In genomic region chr15:39095218-39095879, GRCh38 we compare ENCODE assay signal across 17 cellular contexts.
A peak's percentile ranks its signal among the peaks of the same experiment; 100 is the strongest.
DNase-seq lines count a peak whose midpoint lies in the region; FAIRE-seq and TF ChIP-seq lines count a peak whose summit lies in the region.
"Had no signal": no experiment of that assay in that cellular context is flagged by ENCODE, and none has a peak within 500 bp of the region (broad histone marks: within the 10 kb centered on the region; RNA-seq: fewer than 3 reads in every experiment).

No MANE protein-coding gene starts in this region.

- no peak overlapping the region for H3K27ac ChIP-seq in keratinocyte (ENCODE audit: control insufficient read depth, insufficient read depth, low read length)
- H3K27ac ChIP-seq: Peyer's patch had no signal

- H3K9me3 ChIP-seq in keratinocyte (ENCODE audit: control insufficient read depth, low read depth, low read length) = no peaks in the 10 kb centered on the region
- H3K9me3 ChIP-seq: BE2C, Peyer's patch had no signal

- no peaks in the 10 kb centered on the region for H3K36me3 ChIP-seq in keratinocyte (ENCODE audit: control insufficient read depth in 2 of 2, extremely low read depth in 1 of 2, insufficient read depth in 2 of 2, low read length in 2 of 2)
- H3K36me3 ChIP-seq: BE2C, Peyer's patch had no signal

- H3K4me1 ChIP-seq in keratinocyte (ENCODE audit: control insufficient read depth, extremely low read depth, insufficient read depth, low read length) = peaks cover 9% of the 10 kb centered on the region
- H3K4me1 ChIP-seq: BE2C, Peyer's patch had no signal

- peak overlapping the region; percentile 8 for H3K4me2 ChIP-seq in keratinocyte (ENCODE audit: control insufficient read depth, extremely low read depth, insufficient read depth, low read depth, low read length)

- no peaks in the 10 kb centered on the region for H3K27me3 ChIP-seq in keratinocyte (ENCODE audit: control insufficient read depth, extremely low read depth, insufficient read depth, low read length)
- H3K27me3 ChIP-seq: BE2C, Peyer's patch had no signal

- DNase-seq in NCI-H1048 (lab: John Stamatoyannopoulos, UW) = peak; percentile 12
- DNase-seq in keratinocyte (ENCODE audit: low read depth, low spot score) = no peak
- DNase-seq in retina = peak; percentile 40
- no peak for DNase-seq in endothelial cell (ENCODE audit: low spot score)
- no peak for DNase-seq in activated naive CD4-positive, alpha-beta T cell treated with Interleukin-2 at 50 U/mL for 16 hours
- DNase-seq in GM20000 (ENCODE audit: low spot score) = no peak
- DNase-seq: activated CD4-positive, alpha-beta memory T cell treated with anti-CD3 and anti-CD28 coated beads for 36 hours; activated naive CD8-positive, alpha-beta T cell treated with anti-CD3 and anti-CD28 coated beads, Interleukin-2, amount 10 ng/mL, durations not matched to agents 7 days and 5 days; activated T-cell treated with anti-CD3 and anti-CD28 coated beads, Interleukin-2, amount 50 U/mL, for 72 hours; BE2C; central memory CD4-positive, alpha-beta T cell; effector memory CD4-positive, alpha-beta T cell; foreskin melanocyte; NCI-H2029 treated with DMSO at 0.1 percent for 48 hours; NCI-H82; Peyer's patch had no signal

- H3K36me3 Mint-ChIP-seq in brain (no peaks in the 10 kb centered on the region), endothelial cell (ENCODE audit: low read depth, unreplicated experiment) (no peaks in the 10 kb centered on the region)
- H3K36me3 Mint-ChIP-seq: activated CD4-positive, alpha-beta memory T cell treated with anti-CD3 and anti-CD28 coated beads for 36 hours; activated naive CD8-positive, alpha-beta T cell treated with anti-CD3 and anti-CD28 coated beads, Interleukin-2, amount 10 ng/mL, durations not matched to agents 7 days and 5 days had no signal

- no peaks in the 10 kb centered on the region for H3K9me1 ChIP-seq in keratinocyte (ENCODE audit: control insufficient read depth, extremely low read depth, insufficient read depth, low read length)

- H3K4me3 ChIP-seq in keratinocyte (ENCODE audit: control insufficient read depth in 2 of 3, extremely low read depth in 1 of 3, insufficient read depth in 2 of 3, low read depth in 1 of 3, low read length in 3 of 3) = no peak overlapping the region
- H3K4me3 ChIP-seq: Peyer's patch had no signal

- FAIRE-seq in keratinocyte (lab: Jason Lieb, UNC) = no peak

- no peak overlapping the region for H3K9ac ChIP-seq in keratinocyte (ENCODE audit: control insufficient read depth, extremely low read depth, insufficient read depth, low read length)

- H3K27me3 Mint-ChIP-seq in brain (peaks cover 6% of the 10 kb centered on the region), endothelial cell (ENCODE audit: unreplicated experiment) (no peaks in the 10 kb centered on the region)

- H2AFZ ChIP-seq in keratinocyte (ENCODE audit: control insufficient read depth, low read length) = peak overlapping the region; percentile 76

- dilution Hi-C loops in keratinocyte (cut with MboI; ENCODE audit: extremely low pct_ligation_motif_present, low sequenced_read_pairs) = no loop called here

- H3K4me1 Mint-ChIP-seq in brain (peaks cover 23% of the 10 kb centered on the region), endothelial cell (ENCODE audit: unreplicated experiment) (peaks cover 4% of the 10 kb centered on the region)
- H3K4me1 Mint-ChIP-seq: activated naive CD8-positive, alpha-beta T cell treated with anti-CD3 and anti-CD28 coated beads, Interleukin-2, amount 10 ng/mL, durations not matched to agents 7 days and 5 days had no signal

- no peak overlapping the region for H3K4me3 Mint-ChIP-seq in brain
- H3K4me3 Mint-ChIP-seq in endothelial cell (ENCODE audit: unreplicated experiment) = no peak overlapping the region
- H3K4me3 Mint-ChIP-seq: activated CD4-positive, alpha-beta memory T cell treated with anti-CD3 and anti-CD28 coated beads for 36 hours; activated naive CD8-positive, alpha-beta T cell treated with anti-CD3 and anti-CD28 coated beads, Interleukin-2, amount 10 ng/mL, durations not matched to agents 7 days and 5 days; activated T-cell treated with anti-CD3 and anti-CD28 coated beads, Interleukin-2, amount 50 U/mL, for 72 hours had no signal

- no peaks in the 10 kb centered on the region for H4K20me1 ChIP-seq in keratinocyte (ENCODE audit: control insufficient read depth, extremely low read depth, insufficient read depth, low read length)

- no peak for TF ChIP-seq CTCF in brain (conservative IDR thresholded peaks at IDR 0.05)
- no peak for TF ChIP-seq CTCF in keratinocyte (optimal IDR thresholded peaks at IDR 0.05 in 1 of 3, IDR thresholded peaks at IDR 0.05 in 1 of 3, conservative IDR thresholded peaks at IDR 0.05 in 1 of 3; ENCODE audit: extremely low read depth in 1 of 3, insufficient read depth in 2 of 3, low read length in 3 of 3)
- no peak for TF ChIP-seq CTCF in endothelial cell (IDR thresholded peaks at IDR 0.05; ENCODE audit: unreplicated experiment)
- TF ChIP-seq CTCF in GM20000 (IDR thresholded peaks at IDR 0.05; ENCODE audit: extremely low read depth, missing control alignments) = no peak

- peak overlapping the region in 4 of 5 experiments; percentile 19 to 47 (median 20) for H3K27ac Mint-ChIP-seq in brain
- no peak overlapping the region for H3K27ac Mint-ChIP-seq in endothelial cell (ENCODE audit: unreplicated experiment)
- H3K27ac Mint-ChIP-seq: activated CD4-positive, alpha-beta memory T cell treated with anti-CD3 and anti-CD28 coated beads for 36 hours; activated naive CD8-positive, alpha-beta T cell treated with anti-CD3 and anti-CD28 coated beads, Interleukin-2, amount 10 ng/mL, durations not matched to agents 7 days and 5 days; activated T-cell treated with anti-CD3 and anti-CD28 coated beads, Interleukin-2, amount 50 U/mL, for 72 hours had no signal

- H3K9me3 Mint-ChIP-seq in brain (peaks cover 0 to 12% (median 0%) of the 10 kb centered on the region in 5 experiments), endothelial cell (ENCODE audit: unreplicated experiment) (no peaks in the 10 kb centered on the region)
- H3K9me3 Mint-ChIP-seq: activated CD4-positive, alpha-beta memory T cell treated with anti-CD3 and anti-CD28 coated beads for 36 hours; activated naive CD8-positive, alpha-beta T cell treated with anti-CD3 and anti-CD28 coated beads, Interleukin-2, amount 10 ng/mL, durations not matched to agents 7 days and 5 days; activated T-cell treated with anti-CD3 and anti-CD28 coated beads, Interleukin-2, amount 50 U/mL, for 72 hours had no signal

- no peaks in the 10 kb centered on the region for H3K79me2 ChIP-seq in keratinocyte (ENCODE audit: control insufficient read depth, insufficient read depth, low read length)

Comparison
In these comparisons a context has a peak if more than half of its experiments do, and no peak if none do; other contexts are left out.
1. DNase-seq: peak in NCI-H1048 (single experiment) and retina (single experiment); none in keratinocyte (single experiment), endothelial cell (single experiment), activated naive CD4-positive, alpha-beta T cell treated with Interleukin-2 at 50 U/mL for 16 hours (single experiment) and GM20000 (single experiment).